Comparison of ENCODE assay signal across 15 cellular contexts in genomic region chr1:156177918-156178654, GRCh38. TPM values are rescaled to one million over a fixed set of nuclear protein-coding genes. Genes with fewer than 3 reads are reported as not detected.
DNase-seq lines count a peak whose midpoint lies in the region; ATAC-seq lines count a peak whose summit lies in the region.
"Had no signal": no experiment of that assay in that cellular context is flagged by ENCODE, and none has a peak within 500 bp of the region (broad histone marks: within the 10 kb centered on the region; RNA-seq: fewer than 3 reads in every experiment).

No MANE protein-coding gene starts in this region.

- H3K18ac ChIP-seq in neuronal stem cell (ENCODE audit: low read length), result no peak overlapping the region

- peaks cover 1% of the 10 kb centered on the region for H3K27me3 Mint-ChIP-seq in activated naive CD8-positive, alpha-beta T cell treated with anti-CD3 and anti-CD28 coated beads, Interleukin-2, amount 10 ng/mL, durations not matched to agents 7 days and 5 days

- H3K36me3 ChIP-seq in KOPT-K1 (ENCODE audit: insufficient read depth, low read length), result peaks cover 8% of the 10 kb centered on the region; the same call in 1 of the 2 replicates
- no peaks in the 10 kb centered on the region for H3K36me3 ChIP-seq in neuronal stem cell (replicated peaks in 1 of 2; ENCODE audit: control insufficient read depth in 2 of 2, insufficient read depth in 2 of 2, low read length in 2 of 2)

- POLR2A ChIA-PET in activated naive CD8-positive, alpha-beta T cell treated with anti-CD3 and anti-CD28 coated beads, Interleukin-2, amount 10 ng/mL, durations not matched to agents 7 days and 5 days (lab: Charles Lee), result interaction anchor here (0.6 to 1.4 kb wide), 4 partner anchors 13 to 45 kb away, joined by 3 to 6 read pairs (median 4); partner anchors contain the start of gene PMF1

- no peak overlapping the region for H3K4ac ChIP-seq in neuronal stem cell (ENCODE audit: low read length)

- peak overlapping the region; percentile 51 for H3K4me3 Mint-ChIP-seq in activated naive CD8-positive, alpha-beta T cell treated with anti-CD3 and anti-CD28 coated beads, Interleukin-2, amount 10 ng/mL, durations not matched to agents 7 days and 5 days
- H3K4me3 Mint-ChIP-seq: CD8-positive, alpha-beta memory T cell; effector memory CD8-positive, alpha-beta T cell; HFFc6 had no signal

- H3K14ac ChIP-seq in neuronal stem cell (ENCODE audit: low read length), result no peak overlapping the region

- H3K4me1 ChIP-seq in neuronal stem cell (ENCODE audit: control insufficient read depth in 2 of 2, insufficient read depth in 1 of 2, low read depth in 1 of 2, low read length in 2 of 2), result peaks cover 0 to 11% of the 10 kb centered on the region in 2 donors
- H3K4me1 ChIP-seq: testis had no signal

- no peak overlapping the region for H3K4me3 ChIP-seq in neuronal stem cell (ENCODE audit: low read length in 2 of 2)
- H3K4me3 ChIP-seq: testis had no signal

- no peaks in the 10 kb centered on the region for H3K9me3 ChIP-seq in KOPT-K1 (ENCODE audit: insufficient read depth, low read length, poor library complexity, severe bottlenecking)
- H3K9me3 ChIP-seq in neuronal stem cell (replicated peaks in 1 of 2; ENCODE audit: control insufficient read depth in 2 of 2, insufficient read depth in 1 of 2, low read depth in 1 of 2, low read length in 2 of 2), result no peaks in the 10 kb centered on the region
- H3K9me3 ChIP-seq: testis had no signal

- H4K8ac ChIP-seq in neuronal stem cell (ENCODE audit: low read depth, low read length), result no peak overlapping the region

- H2AK5ac ChIP-seq in neuronal stem cell (ENCODE audit: low read depth, low read length), result no peak overlapping the region

- peak; percentile 83 for ATAC-seq in activated naive CD8-positive, alpha-beta T cell treated with anti-CD3 and anti-CD28 coated beads, Interleukin-2, amount 10 ng/mL, durations not matched to agents 7 days and 5 days (ENCODE audit: low read depth)
- no peak for ATAC-seq in HG03039 (IDR thresholded peaks at IDR 0.05; ENCODE audit: unreplicated experiment)
- ATAC-seq: effector memory CD8-positive, alpha-beta T cell had no signal

- no peak overlapping the region for H4K91ac ChIP-seq in neuronal stem cell (ENCODE audit: low read depth, low read length, poor library complexity)

- H2AFZ ChIP-seq in neuronal stem cell (ENCODE audit: low read length), result no peak overlapping the region

- H3K27ac Mint-ChIP-seq in activated naive CD8-positive, alpha-beta T cell treated with anti-CD3 and anti-CD28 coated beads, Interleukin-2, amount 10 ng/mL, durations not matched to agents 7 days and 5 days, result peak overlapping the region; percentile 81
- H3K27ac Mint-ChIP-seq: HFFc6 had no signal

- H3K9ac ChIP-seq in neuronal stem cell (ENCODE audit: low read depth, low read length, poor library complexity), result no peak overlapping the region

- H3K27me3 ChIP-seq in neuronal stem cell (ENCODE audit: control insufficient read depth in 3 of 3, insufficient read depth in 3 of 3, low read depth in 1 of 3, low read length in 3 of 3), result peaks cover 0 to 18% (median 0%) of the 10 kb centered on the region in 3 experiments
- H3K27me3 ChIP-seq: testis had no signal

- peak overlapping the region; percentile 30 for H2BK15ac ChIP-seq in neuronal stem cell (ENCODE audit: low read length)

- DNase-seq in NCI-H82 (lab: John Stamatoyannopoulos, UW) (peak; percentile 57), NCI-H82 treated with DMSO at 0.1 percent for 48 hours (lab: John Stamatoyannopoulos, UW; ENCODE audit: unreplicated experiment) (no peak), neuronal stem cell (ENCODE audit: low spot score) (no peak), DMS79 treated with DMSO at 0.1 percent for 48 hours (lab: John Stamatoyannopoulos, UW) (no peak)
- no peak for DNase-seq in activated naive CD8-positive, alpha-beta T cell treated with anti-CD3 and anti-CD28 coated beads, Interleukin-2, amount 10 ng/mL, durations not matched to agents 7 days and 5 days
- DNase-seq in NK-92 treated with Interleukin-12 subunit alpha and Interleukin-12 subunit beta, amount 100 ng/mL, for 24 hours (lab: John Stamatoyannopoulos, UW), result no peak
- DNase-seq: 8988T; effector memory CD8-positive, alpha-beta T cell; GDM1; HFFc6; NCI-H1092 treated with DMSO at 0.1 percent for 48 hours; testis had no signal

- no peaks in the 10 kb centered on the region for H3K9me3 Mint-ChIP-seq in activated naive CD8-positive, alpha-beta T cell treated with anti-CD3 and anti-CD28 coated beads, Interleukin-2, amount 10 ng/mL, durations not matched to agents 7 days and 5 days
- H3K9me3 Mint-ChIP-seq: CD8-positive, alpha-beta memory T cell; effector memory CD8-positive, alpha-beta T cell; HFFc6 had no signal

- H2BK5ac ChIP-seq in neuronal stem cell (ENCODE audit: low read length), result no peak overlapping the region

- H2BK120ac ChIP-seq in neuronal stem cell (ENCODE audit: low read depth, low read length), result no peak overlapping the region

- H3K4me1 Mint-ChIP-seq in activated naive CD8-positive, alpha-beta T cell treated with anti-CD3 and anti-CD28 coated beads, Interleukin-2, amount 10 ng/mL, durations not matched to agents 7 days and 5 days, result peaks cover 17% of the 10 kb centered on the region

- no CpG with 5 or more reads among the region's 7 CpGs for WGBS in neuronal stem cell (ENCODE audit: extremely low coverage in 2 of 2, insufficient read length in 2 of 2, insufficient replicate concordance in 1 of 2), 2 donors

- no peaks in the 10 kb centered on the region for H3K79me1 ChIP-seq in neuronal stem cell (ENCODE audit: low read depth, low read length)

- H3K23ac ChIP-seq in neuronal stem cell (ENCODE audit: low read depth, low read length, poor library complexity), result no peak overlapping the region

- H2BK12ac ChIP-seq in neuronal stem cell (ENCODE audit: low read length), result no peak overlapping the region

- peak overlapping the region; percentile 80 for H3K27ac ChIP-seq in KOPT-K1 (ENCODE audit: low read depth, low read length, poor library complexity, severe bottlenecking)
- H3K27ac ChIP-seq in neuronal stem cell (replicated peaks; ENCODE audit: low read length), result no peak overlapping the region
- H3K27ac ChIP-seq: testis had no signal

- H3K36me3 Mint-ChIP-seq in activated naive CD8-positive, alpha-beta T cell treated with anti-CD3 and anti-CD28 coated beads, Interleukin-2, amount 10 ng/mL, durations not matched to agents 7 days and 5 days, result peaks cover 8% of the 10 kb centered on the region

- no peak overlapping the region for H3K4me2 ChIP-seq in neuronal stem cell (ENCODE audit: insufficient read depth, low read length, poor library complexity, severe bottlenecking)

RNA-seq across cellular contexts. Expression of gene SLC25A44, which starts 15.8 kb away (rescaled TPM):
- 10 to 100 TPM; 30.9 to 35.3 TPM for total RNA-seq in activated naive CD8-positive, alpha-beta T cell treated with anti-CD3 and anti-CD28 coated beads, Interleukin-2, amount 10 ng/mL, durations not matched to agents 7 days and 5 days
- 10.9 TPM for polyA plus RNA-seq in neuronal stem cell (2013, experiment 1 of 2)
- polyA plus RNA-seq in neuronal stem cell (2013, experiment 2 of 2), result 11.6 TPM

RNA-seq across cellular contexts. Expression of gene SEMA4A, which starts 24.7 kb away (rescaled TPM):
- total RNA-seq in activated naive CD8-positive, alpha-beta T cell treated with anti-CD3 and anti-CD28 coated beads, Interleukin-2, amount 10 ng/mL, durations not matched to agents 7 days and 5 days, result 10 to 100 TPM in 1 of 2 experiments, 1 to 10 TPM in 1; 9.8 to 10.2 TPM
- 4.4 TPM for polyA plus RNA-seq in neuronal stem cell (2013, experiment 1 of 2)
- 4.5 TPM for polyA plus RNA-seq in neuronal stem cell (2013, experiment 2 of 2)

RNA-seq across cellular contexts. Expression of gene PMF1, which starts 34.7 kb away (rescaled TPM):
- 10 to 100 TPM; 66.2 to 71.2 TPM for total RNA-seq in activated naive CD8-positive, alpha-beta T cell treated with anti-CD3 and anti-CD28 coated beads, Interleukin-2, amount 10 ng/mL, durations not matched to agents 7 days and 5 days
- polyA plus RNA-seq in neuronal stem cell (2013, experiment 1 of 2), result 103 TPM
- polyA plus RNA-seq in neuronal stem cell (2013, experiment 2 of 2), result 100 TPM
